In genomic region chr5:173537228-173537627, GRCh38 we compare ENCODE assay signal across 15 cellular contexts.
DNase-seq lines count a peak whose midpoint lies in the region; ATAC-seq, FAIRE-seq and TF ChIP-seq lines count a peak whose summit lies in the region.
"Had no signal": no experiment of that assay in that cellular context is flagged by ENCODE, and none has a peak within 500 bp of the region (broad histone marks: within the 10 kb centered on the region; RNA-seq: fewer than 3 reads in every experiment).

No MANE protein-coding gene starts in this region.

- H3K27me3 ChIP-seq in KMS-11 (ENCODE audit: insufficient read depth, low read depth) = no peaks in the 10 kb centered on the region
- no peaks in the 10 kb centered on the region for H3K27me3 ChIP-seq in gastrocnemius medialis

- no peaks in the 10 kb centered on the region for H3K9me3 ChIP-seq in gastrocnemius medialis

- FAIRE-seq in GM12891 (lab: Jason Lieb, UNC) = no peak

- DNase-seq in GM12891 (ENCODE audit: insufficient read length, low spot score) (no peak), gastrocnemius medialis (no peak), midbrain (lab: John Stamatoyannopoulos, UW) (no peak), coronary artery (ENCODE audit: low spot score) (no peak)
- DNase-seq: ACHN; C1 segment of cervical spinal cord; Calu3; CD4-positive, alpha-beta T cell; DMS 273 treated with DMSO at 0.1 percent for 48 hours; HCEC 1CT; HFFc6; KG1 had no signal

- ATAC-seq in GM21528 (IDR thresholded peaks at IDR 0.05; ENCODE audit: low FRiP score, unreplicated experiment) = peak; percentile 61
- no peak for ATAC-seq in gastrocnemius medialis
- no peak for ATAC-seq in GM19455 (IDR thresholded peaks at IDR 0.05; ENCODE audit: unreplicated experiment)

- no peak for TF ChIP-seq POLR2A in GM12891 (IDR thresholded peaks at IDR 0.05; ENCODE audit: low read depth, low read length)
- TF ChIP-seq POLR2A in gastrocnemius medialis (IDR thresholded peaks at IDR 0.05) = no peak

- H3K36me3 ChIP-seq in KMS-11 (ENCODE audit: insufficient read depth) (no peaks in the 10 kb centered on the region), gastrocnemius medialis (no peaks in the 10 kb centered on the region)

- TF ChIP-seq CTCF in KMS-11 (conservative IDR thresholded peaks at IDR 0.05; ENCODE audit: low read depth, low read length) = no peak
- no peak for TF ChIP-seq CTCF in gastrocnemius medialis (IDR thresholded peaks at IDR 0.05 in 4 of 5, conservative IDR thresholded peaks at IDR 0.05 in 1 of 5)
- TF ChIP-seq CTCF in coronary artery (IDR thresholded peaks at IDR 0.05) = no peak

- H3K4me2 ChIP-seq in KMS-11 = peak overlapping the region; percentile 17; the same call in 1 of the 2 replicates

- no peaks in the 10 kb centered on the region for H3K79me2 ChIP-seq in KMS-11 (ENCODE audit: insufficient read depth, low read depth)

- H3K4me3 ChIP-seq in KMS-11 (IDR thresholded peaks at IDR 0.05; ENCODE audit: insufficient read depth, low read depth, low read length) (no peak overlapping the region), gastrocnemius medialis (no peak overlapping the region), coronary artery (no peak overlapping the region)

- in situ Hi-C loops in gastrocnemius medialis (cut with MboI; ENCODE audit: low sequenced_read_pairs in 4 of 4) = no loop called here

- H3K4me1 ChIP-seq in KMS-11 (ENCODE audit: low read depth, poor library complexity, severe bottlenecking) = peaks cover 31% of the 10 kb centered on the region
- peaks cover 4 to 6% of the 10 kb centered on the region in 2 donors for H3K4me1 ChIP-seq in gastrocnemius medialis

- H3K9ac ChIP-seq in KMS-11 = no peak overlapping the region

- no peak overlapping the region for H3K27ac ChIP-seq in KMS-11
- peak overlapping the region; percentile 75 to 84 (median 77) for H3K27ac ChIP-seq in gastrocnemius medialis
- H3K27ac ChIP-seq in coronary artery = no peak overlapping the region

- intact Hi-C loops in gastrocnemius medialis (cut with DNase I; ENCODE audit: low total_unique reads) = loop anchor here (5.0 kb wide), 1 partner anchor 35 kb away; no protein-coding TSS in a partner anchor

- H2AFZ ChIP-seq in KMS-11 (ENCODE audit: low read depth) = no peak overlapping the region

- H4K20me1 ChIP-seq in KMS-11 (ENCODE audit: insufficient read depth) = no peaks in the 10 kb centered on the region

TF ChIP-seq in GM12891, 5 proteins besides CTCF, POLR2A, EP300 and RAD21:
- 0 out of 2 replicates have a peak, but pooled peaks have one; percentile 15 for TF ChIP-seq SPI1 (IDR thresholded peaks at IDR 0.05; ENCODE audit: low read depth, low read length)
- no peak for TF ChIP-seq POLR2AphosphoS5 (IDR thresholded peaks at IDR 0.05; ENCODE audit: low read depth, low read length)

Comparison
In these comparisons a context has a peak if more than half of its experiments do, and no peak if none do; other contexts are left out.
1. H3K27ac ChIP-seq: peak in gastrocnemius medialis (4 of 4); none in KMS-11 (single experiment) and coronary artery (0 of 2).